1 cellular context compared by ENCODE assay signal in the genomic region with DNA sequence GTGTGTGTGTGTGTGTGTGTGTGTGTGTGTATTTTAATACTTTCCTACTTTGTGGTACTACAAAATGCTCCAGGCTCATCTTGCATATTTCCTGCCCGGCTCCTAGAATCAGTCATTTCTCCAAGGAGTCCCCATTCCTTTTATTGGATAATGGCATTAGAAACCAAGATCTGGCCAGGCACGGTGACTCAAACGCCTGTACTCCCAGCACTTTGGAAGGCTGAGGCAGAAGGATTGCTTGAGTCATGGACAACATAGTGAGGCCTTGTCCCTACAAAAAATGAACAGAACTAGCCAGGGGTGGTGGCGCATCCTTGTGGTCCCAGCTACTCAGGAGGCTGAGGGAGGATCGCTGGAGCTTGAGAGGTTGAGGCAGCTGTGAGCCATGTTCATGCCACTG.
TF ChIP-seq lines count a peak whose summit lies in the region.

No MANE protein-coding gene starts in this region.

TF ChIP-seq in K562, 482 proteins besides CTCF, POLR2A, EP300 and RAD21:
- TF ChIP-seq NFRKB (IDR thresholded peaks at IDR 0.05; ENCODE audit: low read depth) (no peak), TFAM (CRISPR knock-in tag; conservative IDR thresholded peaks at IDR 0.05) (no peak), MYNN (IDR thresholded peaks at IDR 0.05) (no peak), MYNN (CRISPR knock-in tag; IDR thresholded peaks at IDR 0.05) (no peak), KLF10 (CRISPR knock-in tag; IDR thresholded peaks at IDR 0.05) (no peak), CBX1 (IDR thresholded peaks at IDR 0.05; ENCODE audit: low read depth) (no peak), ZNF507 (tag; conservative IDR thresholded peaks at IDR 0.05) (no peak), CAMTA2 (CRISPR knock-in tag; conservative IDR thresholded peaks at IDR 0.05) (no peak), WHSC1 (IDR thresholded peaks at IDR 0.05; ENCODE audit: low read length) (no peak), ZKSCAN8 (CRISPR knock-in tag; IDR thresholded peaks at IDR 0.05) (no peak)
TF ChIP-seq in K562: peak in this region for 0.
